Comparison of ENCODE assay signal across 9 cellular contexts in the genomic region with DNA sequence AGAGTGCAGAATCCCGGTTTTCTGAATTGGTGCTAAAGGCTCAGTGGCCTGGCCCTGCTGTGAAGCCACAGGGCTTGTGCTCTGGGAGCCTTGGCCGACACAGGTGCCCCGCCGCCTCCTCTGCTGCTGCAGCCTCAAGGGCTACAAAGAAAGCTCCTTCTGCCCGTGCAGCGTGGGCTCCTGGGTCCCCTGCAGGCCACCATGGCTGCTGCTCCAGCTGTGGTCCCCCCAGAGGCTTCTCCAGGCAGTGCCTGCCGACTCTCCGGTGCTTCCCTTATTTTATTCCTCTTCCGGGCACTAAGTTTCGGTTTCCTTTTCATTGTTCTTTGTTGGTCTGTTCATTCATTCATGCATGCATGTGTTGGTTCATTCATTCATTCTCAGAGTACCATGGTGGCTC. TPM values are rescaled to one million over a fixed set of nuclear protein-coding genes. Genes with fewer than 3 reads are reported as not detected.
DNase-seq lines count a peak whose midpoint lies in the region; ATAC-seq and TF ChIP-seq lines count a peak whose summit lies in the region.
"Had no signal": no experiment of that assay in that cellular context is flagged by ENCODE, and none has a peak within 500 bp of the region (broad histone marks: within the 10 kb centered on the region; RNA-seq: fewer than 3 reads in every experiment).

No MANE protein-coding gene starts in this region.

- H3K4me3 ChIP-seq in DOHH2 (ENCODE audit: low read length) = no peak overlapping the region
- H3K4me3 ChIP-seq in lower lobe of right lung = no peak overlapping the region
- H3K4me3 ChIP-seq: testis had no signal

- H3K27ac ChIP-seq in DOHH2 (ENCODE audit: low read depth, low read length) = no peak overlapping the region
- peak overlapping the region; percentile 93 for H3K27ac ChIP-seq in RWPE1
- H3K27ac ChIP-seq in lower lobe of right lung = peak overlapping the region; percentile 69
- no peak overlapping the region for H3K27ac ChIP-seq in foreskin keratinocyte
- H3K27ac ChIP-seq: testis had no signal

- CTCF ChIA-PET in RWPE1 (lab: Yijun Ruan, JAX) = no interaction called here

- H3K4me1 ChIP-seq in DOHH2 (ENCODE audit: control insufficient read depth, low read length) (peaks cover 29% of the 10 kb centered on the region), lower lobe of right lung (peaks cover 82% of the 10 kb centered on the region), foreskin keratinocyte (peaks cover 23% of the 10 kb centered on the region)

- ATAC-seq in GM21423 (IDR thresholded peaks at IDR 0.05; ENCODE audit: unreplicated experiment) (peak; percentile 68), lower lobe of right lung (peak in 1 of 2 donors; percentile 54), foreskin keratinocyte (no peak)

- peaks cover 6% of the 10 kb centered on the region for H4K20me1 ChIP-seq in DOHH2 (ENCODE audit: control insufficient read depth, insufficient read depth, low read depth, low read length)

- H3K27me3 ChIP-seq in DOHH2 (ENCODE audit: control insufficient read depth, low read length) = no peaks in the 10 kb centered on the region
- no peaks in the 10 kb centered on the region for H3K27me3 ChIP-seq in lower lobe of right lung (ENCODE audit: low read depth)
- H3K27me3 ChIP-seq in foreskin keratinocyte = no peaks in the 10 kb centered on the region
- H3K27me3 ChIP-seq: testis had no signal

- H3K36me3 ChIP-seq in DOHH2 (ENCODE audit: control insufficient read depth, low read length) (no peaks in the 10 kb centered on the region), lower lobe of right lung (no peaks in the 10 kb centered on the region)

- no peaks in the 10 kb centered on the region for H3K9me2 ChIP-seq in DOHH2 (replicated peaks; ENCODE audit: control insufficient read depth, low read length)

- no peaks in the 10 kb centered on the region for H3F3A ChIP-seq in DOHH2 (ENCODE audit: control insufficient read depth, insufficient read depth)

- H3K4me2 ChIP-seq in DOHH2 (ENCODE audit: low read length) = peak overlapping the region; percentile 24; the same call in 1 of the 2 replicates

- POLR2A ChIA-PET in RWPE1 (lab: Yijun Ruan, JAX; ENCODE audit: low non-redundant PET) = no interaction called here

- H3K79me2 ChIP-seq in DOHH2 (ENCODE audit: control insufficient read depth, low read length) = peaks cover 32% of the 10 kb centered on the region

- intact Hi-C loops in lower lobe of right lung (cut with DNase I) = no loop called here

- no peaks in the 10 kb centered on the region for H3K9me3 ChIP-seq in DOHH2 (ENCODE audit: control insufficient read depth, insufficient read depth, low read length)
- no peaks in the 10 kb centered on the region for H3K9me3 ChIP-seq in lower lobe of right lung
- H3K9me3 ChIP-seq: testis had no signal

- DNase-seq in RWPE1 (ENCODE audit: low spot score) = no peak
- DNase-seq in lower lobe of right lung = peak; percentile 79
- DNase-seq in NCI-H1092 (lab: John Stamatoyannopoulos, UW) = no peak
- no peak for DNase-seq in ureter (ENCODE audit: low spot score)
- no peak for DNase-seq in foreskin keratinocyte
- no peak for DNase-seq in GDM1 (lab: John Stamatoyannopoulos, UW)
- DNase-seq: testis had no signal

- TF ChIP-seq CTCF in DOHH2 (IDR thresholded peaks at IDR 0.05; ENCODE audit: low read depth, low read length, poor library complexity, severe bottlenecking) (peak; percentile 43), RWPE1 (conservative IDR thresholded peaks at IDR 0.05; ENCODE audit: low read depth) (no peak), lower lobe of right lung (IDR thresholded peaks at IDR 0.05) (peak; percentile 57), foreskin keratinocyte (conservative IDR thresholded peaks at IDR 0.05) (no peak)

RNA-seq across cellular contexts. Expression of a gene that starts 53.1 kb away (rescaled TPM):
- total RNA-seq in lower lobe of right lung (77.4 TPM), ureter (98.0 TPM), foreskin keratinocyte (28.0 and 28.9 TPM in 2 replicates)
- 12.9 and 15.3 TPM in 2 replicates for polyA plus RNA-seq in foreskin keratinocyte

Comparison
In these comparisons a context has a peak if more than half of its experiments do, and no peak if none do; other contexts are left out.
1. H3K27ac ChIP-seq: peak in RWPE1 (single experiment) and lower lobe of right lung (single experiment); none in DOHH2 (single experiment) and foreskin keratinocyte (single experiment).
2. CTCF ChIP-seq: peak in DOHH2 (single experiment) and lower lobe of right lung (single experiment); none in RWPE1 (single experiment) and foreskin keratinocyte (single experiment).